In the genomic region with DNA sequence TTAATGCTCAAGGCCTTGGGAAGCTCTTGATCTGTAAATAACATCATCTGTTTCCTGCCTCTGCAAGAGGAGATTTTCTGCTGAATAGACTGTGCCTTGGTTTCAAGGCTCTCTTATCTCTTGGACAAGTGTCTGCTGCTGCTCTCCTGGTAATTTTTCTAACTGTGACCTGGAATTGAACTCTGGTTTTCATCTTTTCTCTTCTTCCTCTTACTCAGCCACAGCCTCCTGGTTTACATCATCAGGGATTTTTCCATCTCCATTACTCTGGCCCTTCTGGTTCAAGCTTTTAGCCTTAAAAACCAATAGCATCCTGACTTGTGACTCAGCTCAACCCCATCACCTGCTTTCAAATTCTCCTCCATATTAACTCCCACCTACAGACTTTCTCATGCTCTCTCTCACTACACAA, we compare ENCODE assay signal across 14 cellular contexts. TPM values are rescaled to one million over a fixed set of nuclear protein-coding genes. Genes with fewer than 3 reads are reported as not detected.
DNase-seq lines count a peak whose midpoint lies in the region; ATAC-seq, FAIRE-seq and TF ChIP-seq lines count a peak whose summit lies in the region.
"Had no signal": no experiment of that assay in that cellular context is flagged by ENCODE, and none has a peak within 500 bp of the region (broad histone marks: within the 10 kb centered on the region; RNA-seq: fewer than 3 reads in every experiment).

No MANE protein-coding gene starts in this region.

- DNase-seq in M059J (ENCODE audit: low read depth) (peak; percentile 53), fibroblast of pulmonary artery (ENCODE audit: low read depth) (peak; percentile 55), hepatic stellate cell (ENCODE audit: low spot score) (no peak), NCI-H128 (lab: John Stamatoyannopoulos, UW; ENCODE audit: unreplicated experiment) (no peak), H54 (ENCODE audit: insufficient read length, low spot score) (no peak)
- DNase-seq: activated CD4-positive, alpha-beta T cell treated with anti-CD3 and anti-CD28 coated beads, Interleukin-2, amount 50 U/mL, for 48 hours; Caco-2; cortex of kidney; KBM-7 had no signal

- no peak for TF ChIP-seq CTCF in fibroblast of pulmonary artery (IDR thresholded peaks at IDR 0.05; ENCODE audit: low read length, missing control alignments)

- FAIRE-seq in H54 (lab: Jason Lieb, UNC) = no peak

- ATAC-seq in GM18502 (IDR thresholded peaks at IDR 0.05; ENCODE audit: poor library complexity, unreplicated experiment) (peak; percentile 84), GM21529 (IDR thresholded peaks at IDR 0.05; ENCODE audit: unreplicated experiment) (peak; percentile 65), GM21723 (IDR thresholded peaks at IDR 0.05; ENCODE audit: unreplicated experiment) (no peak)
- ATAC-seq: left lobe of liver had no signal

- TF ChIP-seq POLR2A in H54 (IDR thresholded peaks at IDR 0.05; ENCODE audit: low read depth, low read length) = no peak

- no peak overlapping the region for H3K4me3 ChIP-seq in fibroblast of pulmonary artery (replicated peaks; ENCODE audit: low read depth, low read length)
- H3K4me3 ChIP-seq: skin epidermis had no signal

RNA-seq across cellular contexts. Expression of a gene that starts 49.6 kb away (rescaled TPM):
- 34.2 and 36.6 TPM in 2 replicates for total RNA-seq in M059J (2014; rRNA removed; shearing (Covaris generic))

RNA-seq across cellular contexts. Expression of a gene that starts 49.6 kb away (rescaled TPM):
- 27.8 and 33.8 TPM in 2 replicates for total RNA-seq in M059J (2014; rRNA removed; shearing (Covaris generic))

Comparison
In these comparisons a context has a peak if more than half of its experiments do, and no peak if none do; other contexts are left out.
1. DNase-seq: peak in M059J (single experiment) and fibroblast of pulmonary artery (single experiment); none in hepatic stellate cell (single experiment), NCI-H128 (single experiment) and H54 (single experiment).